Comparison of ENCODE assay signal across 2 cellular contexts in genomic region chr5:149799119-149799623, GRCh38.
TF ChIP-seq lines count a peak whose summit lies in the region.

No MANE protein-coding gene starts in this region.

TF ChIP-seq in IMR-90, 13 proteins besides CTCF, POLR2A, EP300 and RAD21:
- no peak for TF ChIP-seq RFX5 (IDR thresholded peaks at IDR 0.05; ENCODE audit: low read depth, low read length)
- TF ChIP-seq FOS (IDR thresholded peaks at IDR 0.05; ENCODE audit: low read depth, low read length), result peak; percentile 58
- TF ChIP-seq MAFK (IDR thresholded peaks at IDR 0.05; ENCODE audit: low read depth, low read length), result no peak
- no peak for TF ChIP-seq CHD1 (IDR thresholded peaks at IDR 0.05; ENCODE audit: low read depth, low read length)
- TF ChIP-seq MAZ (IDR thresholded peaks at IDR 0.05; ENCODE audit: borderline replicate concordance, low read depth, low read length), result peak; percentile 42; the same call in 1 of the 2 replicates
- TF ChIP-seq ELK1 (IDR thresholded peaks at IDR 0.05; ENCODE audit: borderline replicate concordance, low read depth, low read length), result no peak
- TF ChIP-seq CEBPB (IDR thresholded peaks at IDR 0.05; ENCODE audit: low read depth, low read length), result no peak
- no peak for TF ChIP-seq USF2 (IDR thresholded peaks at IDR 0.05; ENCODE audit: low read depth, low read length)
- TF ChIP-seq MXI1 (IDR thresholded peaks at IDR 0.05; ENCODE audit: borderline replicate concordance, low read depth, low read length), result no peak
- no peak for TF ChIP-seq SMC3 (IDR thresholded peaks at IDR 0.05; ENCODE audit: low read depth, low read length)
- peak; percentile 31; the same call in 1 of the 2 replicates for TF ChIP-seq BHLHE40 (IDR thresholded peaks at IDR 0.05; ENCODE audit: low read depth, low read length)
- no peak for TF ChIP-seq RCOR1 (IDR thresholded peaks at IDR 0.05; ENCODE audit: insufficient replicate concordance, low read length)

TF ChIP-seq in GM12878, 131 proteins besides CTCF, POLR2A, EP300 and RAD21:
- no peak for TF ChIP-seq RCOR1 (conservative IDR thresholded peaks at IDR 0.05; ENCODE audit: low read depth, low read length)
- no peak for TF ChIP-seq ZBTB33 (IDR thresholded peaks at IDR 0.05)
- no peak for TF ChIP-seq NFYA (IDR thresholded peaks at IDR 0.05; ENCODE audit: borderline replicate concordance, low read depth, low read length)
- no peak for TF ChIP-seq POLR2AphosphoS5 (IDR thresholded peaks at IDR 0.05; ENCODE audit: low read length)
- no peak for TF ChIP-seq ZNF217 (IDR thresholded peaks at IDR 0.05)
- no peak for TF ChIP-seq PKNOX1 (IDR thresholded peaks at IDR 0.05)
- no peak for TF ChIP-seq E2F8 (IDR thresholded peaks at IDR 0.05; ENCODE audit: low read depth, partially characterized antibody)
- no peak for TF ChIP-seq MTA2 (IDR thresholded peaks at IDR 0.05; ENCODE audit: low read depth)
- no peak for TF ChIP-seq PAX8 (IDR thresholded peaks at IDR 0.05)
- TF ChIP-seq SUZ12 (IDR thresholded peaks at IDR 0.05; ENCODE audit: unreplicated experiment), result no peak
- TF ChIP-seq HCFC1 (IDR thresholded peaks at IDR 0.05; ENCODE audit: low read length), result no peak
